ENCODE assay signal across 22 cellular contexts in the genomic region with DNA sequence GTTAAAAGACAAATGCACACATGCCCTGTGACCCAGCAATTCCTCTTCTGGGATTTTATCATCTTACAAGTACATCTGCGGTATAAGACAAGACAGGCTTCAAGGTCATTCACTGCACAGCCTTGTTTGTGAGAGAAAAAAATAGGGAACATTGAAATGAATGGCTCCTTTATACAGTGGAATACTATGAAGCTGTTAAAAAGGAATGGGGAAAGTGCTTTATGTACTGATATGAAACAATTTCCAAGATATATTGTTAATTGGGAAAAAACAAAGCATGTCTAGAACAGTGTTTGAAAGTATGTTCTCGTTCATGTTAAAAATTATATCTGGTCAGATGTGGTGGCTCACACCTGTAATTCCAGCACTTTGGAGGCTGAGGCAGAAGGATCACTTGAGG. TPM values are rescaled to one million over a fixed set of nuclear protein-coding genes. Genes with fewer than 3 reads are reported as not detected.
DNase-seq lines count a peak whose midpoint lies in the region; ATAC-seq, FAIRE-seq and TF ChIP-seq lines count a peak whose summit lies in the region.
"Had no signal": no experiment of that assay in that cellular context is flagged by ENCODE, and none has a peak within 500 bp of the region (broad histone marks: within the 10 kb centered on the region; RNA-seq: fewer than 3 reads in every experiment).

No MANE protein-coding gene starts in this region.

- TF ChIP-seq POLR2A in K562 (conservative IDR thresholded peaks at IDR 0.05): no peak
- no peak for TF ChIP-seq POLR2A in esophagus squamous epithelium (IDR thresholded peaks at IDR 0.05)

- H3K9me2 ChIP-seq in GM23338 (ENCODE audit: insufficient read depth): no peaks in the 10 kb centered on the region

- no peaks in the 10 kb centered on the region for H3K36me3 Mint-ChIP-seq in GM23338 (ENCODE audit: low read depth)
- H3K36me3 Mint-ChIP-seq in stimulated activated effector memory CD8-positive, alpha-beta T cell treated with anti-CD3 and anti-CD28 coated beads, Interleukin-12 subunit alpha, Interleukin-12 subunit beta, amount 100 ng/mL, for 72 hours: no peaks in the 10 kb centered on the region
- H3K36me3 Mint-ChIP-seq: CD8-positive, alpha-beta T cell had no signal

- peaks cover 17% of the 10 kb centered on the region for H3K27me3 Mint-ChIP-seq in GM23338 (ENCODE audit: insufficient read depth, low read depth, poor library complexity)

- intact Hi-C loops in cardiac septum (cut with DNase I) (no loop called here), Right ventricle myocardium superior (cut with DNase I) (no loop called here), K562 (cut with micrococcal nuclease) (no loop called here), esophagus squamous epithelium (cut with DNase I) (no loop called here)

- no peak overlapping the region for H3K27ac Mint-ChIP-seq in GM23338
- no peak overlapping the region for H3K27ac Mint-ChIP-seq in stimulated activated effector memory CD8-positive, alpha-beta T cell treated with anti-CD3 and anti-CD28 coated beads, Interleukin-12 subunit alpha, Interleukin-12 subunit beta, amount 100 ng/mL, for 72 hours
- H3K27ac Mint-ChIP-seq: B cell; CD4-positive, alpha-beta T cell; CD8-positive, alpha-beta T cell had no signal

- no TSS peak for BruUV-seq in K562 (replicated peaks; lab: Mats Ljungman, UMichigan)

- no peak for TF ChIP-seq CTCF in GM23338 (conservative IDR thresholded peaks at IDR 0.05; ENCODE audit: low read depth in 2 of 2)
- no peak for TF ChIP-seq CTCF in K562 (IDR thresholded peaks at IDR 0.05 in 2 of 3, conservative IDR thresholded peaks at IDR 0.05 in 1 of 3; ENCODE audit: insufficient read depth in 2 of 3, low read depth in 1 of 3, low read length in 3 of 3)
- no peak for TF ChIP-seq CTCF in esophagus squamous epithelium (IDR thresholded peaks at IDR 0.05)

- no peak for TF ChIP-seq RAD21 in K562 (CRISPR knock-in tag; conservative IDR thresholded peaks at IDR 0.05 in 1 of 2, IDR thresholded peaks at IDR 0.05 in 1 of 2)

- H3K36me3 ChIP-seq in GM23338 (ENCODE audit: insufficient read depth): no peaks in the 10 kb centered on the region
- H3K36me3 ChIP-seq in K562 (ENCODE audit: control insufficient read depth, insufficient read depth, low read length): no peaks in the 10 kb centered on the region
- no peaks in the 10 kb centered on the region for H3K36me3 ChIP-seq in esophagus squamous epithelium
- H3K36me3 ChIP-seq: BLaER1 treated with 17β-estradiol and CSF1 and Interleukin-3, amounts not matched to agents 10 nM and 100 nM had no signal

- no peak for ATAC-seq in Right ventricle myocardium superior (ENCODE audit: poor library complexity)
- no peak for ATAC-seq in GM23338
- ATAC-seq in K562: no peak
- no peak for ATAC-seq in stimulated activated effector memory CD8-positive, alpha-beta T cell treated with anti-CD3 and anti-CD28 coated beads, Interleukin-12 subunit alpha, Interleukin-12 subunit beta, amount 100 ng/mL, for 72 hours
- ATAC-seq: CD8-positive, alpha-beta T cell had no signal

- H3K4me1 Mint-ChIP-seq in GM23338: peaks cover 6% of the 10 kb centered on the region; the same call in 2 of the 3 replicates
- H3K4me1 Mint-ChIP-seq in stimulated activated effector memory CD8-positive, alpha-beta T cell treated with anti-CD3 and anti-CD28 coated beads, Interleukin-12 subunit alpha, Interleukin-12 subunit beta, amount 100 ng/mL, for 72 hours: peaks cover 16% of the 10 kb centered on the region

- no peaks in the 10 kb centered on the region for H3K9me3 ChIP-seq in K562 (replicated peaks; ENCODE audit: control insufficient read depth, insufficient read depth, low read depth, low read length)
- H3K9me3 ChIP-seq in esophagus squamous epithelium: no peaks in the 10 kb centered on the region
- H3K9me3 ChIP-seq: A549; BLaER1 treated with 17β-estradiol and CSF1 and Interleukin-3, amounts not matched to agents 10 nM and 100 nM; Caco-2 had no signal

- CTCF ChIA-PET in K562 (lab: Yijun Ruan, JAX; ENCODE audit: low intra/inter-chr PET ratio): no interaction called here

- no peak overlapping the region for H3K9ac ChIP-seq in K562 (ENCODE audit: insufficient read depth in 1 of 2, low read depth in 2 of 2, low read length in 2 of 2)
- H3K9ac ChIP-seq: BLaER1 treated with 17β-estradiol and CSF1 and Interleukin-3, amounts not matched to agents 10 nM and 100 nM had no signal

- H3K9me3 Mint-ChIP-seq in GM23338: peaks cover 51% of the 10 kb centered on the region
- H3K9me3 Mint-ChIP-seq in stimulated activated effector memory CD8-positive, alpha-beta T cell treated with anti-CD3 and anti-CD28 coated beads, Interleukin-12 subunit alpha, Interleukin-12 subunit beta, amount 100 ng/mL, for 72 hours: no peaks in the 10 kb centered on the region
- H3K9me3 Mint-ChIP-seq: CD4-positive, alpha-beta T cell; CD8-positive, alpha-beta T cell had no signal

- no peaks in the 10 kb centered on the region for H3K79me2 ChIP-seq in GM23338 (replicated peaks; ENCODE audit: insufficient read depth)
- H3K79me2 ChIP-seq in K562 (ENCODE audit: control insufficient read depth, insufficient read depth, low read length): no peaks in the 10 kb centered on the region

- H4K20me1 ChIP-seq in GM23338 (replicated peaks; ENCODE audit: insufficient read depth) (no peaks in the 10 kb centered on the region), K562 (replicated peaks; ENCODE audit: control insufficient read depth, insufficient read depth, low read length) (peaks cover 14% of the 10 kb centered on the region; the same call in 1 of the 2 replicates)
- H4K20me1 ChIP-seq: BLaER1 treated with 17β-estradiol and CSF1 and Interleukin-3, amounts not matched to agents 10 nM and 100 nM had no signal

- 3% methylated on average over 2 of the region's 2 CpGs for WGBS in K562 (ENCODE audit: insufficient coverage, low coverage, missing lambda C conversion rate)
- WGBS in esophagus squamous epithelium, 2 donors: 73 to 89% methylated on average over 2 of the region's 2 CpGs

- TF ChIP-seq EP300 in K562 (IDR thresholded peaks at IDR 0.05; ENCODE audit: low read length): no peak

- FAIRE-seq in K562 (lab: Jason Lieb, UNC): no peak
- FAIRE-seq: A549, D721Med, G401.6, GM12891 had no signal

- POLR2A ChIA-PET in K562 (lab: Yijun Ruan, JAX): interaction anchor here (0.5 to 0.6 kb wide), 2 partner anchors 9 to 260 kb away, joined by 3 to 4 read pairs; no protein-coding TSS in a partner anchor

- H3K27me3 ChIP-seq in GM23338 (ENCODE audit: insufficient read depth) (no peaks in the 10 kb centered on the region), K562 (ENCODE audit: control insufficient read depth in 2 of 2, insufficient read depth in 2 of 2, low read length in 2 of 2) (peaks cover 4 to 26% of the 10 kb centered on the region in 2 experiments; a peak in 3 of 5 replicates), esophagus squamous epithelium (peaks cover 0 to 37% (median 0%) of the 10 kb centered on the region in 4 donors)
- H3K27me3 ChIP-seq: BLaER1 treated with 17β-estradiol and CSF1 and Interleukin-3, amounts not matched to agents 10 nM and 100 nM had no signal

- peak overlapping the region; percentile 83; the same call in 1 of the 2 replicates for H2AFZ ChIP-seq in GM23338
- H2AFZ ChIP-seq in K562 (ENCODE audit: low read depth, low read length): no peak overlapping the region

- H3K4me1 ChIP-seq in GM23338 (ENCODE audit: insufficient read depth) (no peaks in the 10 kb centered on the region), K562 (replicated peaks in 1 of 2; ENCODE audit: control insufficient read depth in 2 of 2, insufficient read depth in 2 of 2, low read length in 2 of 2) (0 out of 5 replicates have a peak, but pooled peaks cover 0 to 4% of the 10 kb centered on the region in 2 experiments), esophagus squamous epithelium (no peaks in the 10 kb centered on the region)
- H3K4me1 ChIP-seq: A549, Caco-2 had no signal

- in situ Hi-C loops in K562 (cut with MboI): no loop called here

- H3K4me3 ChIP-seq in GM23338: no peak overlapping the region
- no peak overlapping the region for H3K4me3 ChIP-seq in K562
- H3K4me3 ChIP-seq in esophagus squamous epithelium: no peak overlapping the region
- H3K4me3 ChIP-seq: A549; BLaER1 treated with 17β-estradiol and CSF1 and Interleukin-3, amounts not matched to agents 10 nM and 100 nM had no signal

- no peaks in the 10 kb centered on the region for H3K9me1 ChIP-seq in K562 (ENCODE audit: control insufficient read depth, insufficient read depth, low read length)

- H3F3A ChIP-seq in GM23338 (replicated peaks; ENCODE audit: low read depth): no peaks in the 10 kb centered on the region

- DNase-seq in cardiac septum (ENCODE audit: low spot score) (peak; percentile 3), Right ventricle myocardium superior (no peak), GM23338 (ENCODE audit: low spot score) (no peak), K562 (ENCODE audit: extremely low read depth in 1 of 4, low spot score in 3 of 4) (no peak), esophagus squamous epithelium (lab: John Stamatoyannopoulos, UW) (no peak)
- no peak for DNase-seq in stimulated activated effector memory CD8-positive, alpha-beta T cell treated with anti-CD3 and anti-CD28 coated beads, Interleukin-12 subunit alpha, Interleukin-12 subunit beta, amount 100 ng/mL, for 72 hours (ENCODE audit: low spot score in 2 of 2)
- DNase-seq: AML-193; Caco-2; Calu3; CD4-positive, alpha-beta T cell; CD8-positive, alpha-beta T cell; DMS79 treated with DMSO at 0.1 percent for 48 hours; GF-D8 had no signal

- no peak overlapping the region for H3K4me3 Mint-ChIP-seq in GM23338
- no peak overlapping the region for H3K4me3 Mint-ChIP-seq in stimulated activated effector memory CD8-positive, alpha-beta T cell treated with anti-CD3 and anti-CD28 coated beads, Interleukin-12 subunit alpha, Interleukin-12 subunit beta, amount 100 ng/mL, for 72 hours
- H3K4me3 Mint-ChIP-seq: B cell; CD4-positive, alpha-beta T cell; CD8-positive, alpha-beta T cell had no signal

- H3K27ac ChIP-seq in GM23338 (ENCODE audit: low read depth): no peak overlapping the region
- H3K27ac ChIP-seq in K562 (ENCODE audit: extremely low read depth, low read depth, low read length): no peak overlapping the region
- H3K27ac ChIP-seq in esophagus squamous epithelium: no peak overlapping the region
- H3K27ac ChIP-seq: 22Rv1; A549; BLaER1 treated with 17β-estradiol and CSF1 and Interleukin-3, amounts not matched to agents 10 nM and 100 nM; C4-2B had no signal

- H3K4me2 ChIP-seq in GM23338 (no peak overlapping the region), K562 (ENCODE audit: insufficient read depth, low read length) (no peak overlapping the region)
- H3K4me2 ChIP-seq: A549; BLaER1 treated with 17β-estradiol and CSF1 and Interleukin-3, amounts not matched to agents 10 nM and 100 nM had no signal

RNA-seq across cellular contexts. Expression of gene PDRG1, which starts 25.4 kb away (rescaled TPM):
- total RNA-seq in cardiac septum: 7.9 TPM
- 11.1 TPM for total RNA-seq in Right ventricle myocardium superior
- 10.5 and 14.8 TPM in 2 replicates for total RNA-seq in GM23338 (2014; rRNA removed; shearing (Covaris generic))
- polyA plus RNA-seq in GM23338 (2016; fragmentation: Nextera tagmentation; extraction: Ambion mirVana): 27.8 and 28.4 TPM in 2 replicates
- 7.2 and 10.9 TPM in 2 replicates for total RNA-seq in K562 (2011; cell fraction: chromatin; rRNA removed; ENCODE audit: low replicate concordance)
- total RNA-seq in K562 (2011; cell fraction: nucleolus; rRNA removed): 8.9 and 9.8 TPM in 2 replicates
- total RNA-seq in K562 (2011; cell fraction: nucleoplasm; rRNA removed): 10.8 and 12.4 TPM in 2 replicates
- total RNA-seq in K562 (2014; rRNA removed): 19.9 and 22.2 TPM in 2 replicates
- total RNA-seq in K562 (2014; rRNA removed; fragmentation: Illumina TruSeq; extraction: Trizol): 11.6 and 12.6 TPM in 2 replicates
- 13.4 and 14.1 TPM in 2 replicates for total RNA-seq in K562 (2015; rRNA removed; fragmentation: Illumina TruSeq; extraction: Trizol)
- 25.2 and 26.1 TPM in 2 replicates for total RNA-seq in K562 (2021)
- 24.8 and 27.8 TPM in 2 replicates for polyA plus RNA-seq in K562 (2011; rRNA removed)
- polyA plus RNA-seq in K562 (2011; cell fraction: cytosol; rRNA removed): 23.2 and 23.9 TPM in 2 replicates
- 13.6 and 15.4 TPM in 2 replicates for polyA plus RNA-seq in K562 (2011; cell fraction: nucleus; rRNA removed)
- 20.8 and 24.1 TPM in 2 replicates for polyA plus RNA-seq in K562 (2012)
- 23.4 and 24.6 TPM in 2 replicates for polyA plus RNA-seq in K562 (2014; fragmentation: Illumina TruSeq; extraction: Trizol)
- polyA plus RNA-seq in K562 (2014; fragmentation: Nextera tagmentation; extraction: Ambion mirVana): 10 to 100 TPM; 38.5 to 58.6 TPM
- 31.6 and 32.2 TPM in 2 replicates for polyA plus RNA-seq in K562 (2014; rRNA removed)
- polyA minus RNA-seq in K562 (2011; rRNA and poly(A)+ RNA removed): 6.9 and 8.1 TPM in 2 replicates
- 6.5 TPM in 2 replicates for polyA minus RNA-seq in K562 (2011; cell fraction: cytosol; rRNA and poly(A)+ RNA removed)
- 4.8 and 5.6 TPM in 2 replicates for polyA minus RNA-seq in K562 (2011; cell fraction: nucleus; rRNA and poly(A)+ RNA removed)
- 10 to 100 TPM in 3 of 4 donors, 1 to 10 TPM in 1; 6.6 to 14.8 (median 11.1) TPM for total RNA-seq in esophagus squamous epithelium

RNA-seq across cellular contexts. Expression of gene XKR7, which starts 41.5 kb away (rescaled TPM):
- total RNA-seq in cardiac septum (not detected), Right ventricle myocardium superior (not detected), K562 (2014; rRNA removed) (not detected in 2 replicates), K562 (2014; rRNA removed; fragmentation: Illumina TruSeq; extraction: Trizol) (not detected in 2 replicates), K562 (2015; rRNA removed; fragmentation: Illumina TruSeq; extraction: Trizol) (not detected in 2 replicates), K562 (2021) (0.02 TPM in 1 of 2 replicates, not detected in the other), esophagus squamous epithelium (not detected)
- 3.0 and 3.9 TPM in 2 replicates for total RNA-seq in GM23338 (2014; rRNA removed; shearing (Covaris generic))
- polyA plus RNA-seq in GM23338 (2016; fragmentation: Nextera tagmentation; extraction: Ambion mirVana) (0.61 and 0.64 TPM in 2 replicates), K562 (2011; rRNA removed) (not detected in 2 replicates), K562 (2014; fragmentation: Illumina TruSeq; extraction: Trizol) (not detected in 2 replicates), K562 (2014; fragmentation: Nextera tagmentation; extraction: Ambion mirVana) (not detected), K562 (2014; rRNA removed) (not detected in 2 replicates)
- total RNA-seq in K562 (2011; cell fraction: chromatin; rRNA removed; ENCODE audit: low replicate concordance): not detected in 2 replicates
- not detected in 2 replicates for total RNA-seq in K562 (2011; cell fraction: nucleolus; rRNA removed)
- not detected in 2 replicates for total RNA-seq in K562 (2011; cell fraction: nucleoplasm; rRNA removed)
- polyA plus RNA-seq in K562 (2011; cell fraction: cytosol; rRNA removed): under 0.01 TPM in 1 of 2 replicates, not detected in the other
- not detected in 2 replicates for polyA plus RNA-seq in K562 (2011; cell fraction: nucleus; rRNA removed)
- polyA plus RNA-seq in K562 (2012): not detected in 2 replicates
- polyA minus RNA-seq in K562 (2011; rRNA and poly(A)+ RNA removed): not detected in 2 replicates
- polyA minus RNA-seq in K562 (2011; cell fraction: cytosol; rRNA and poly(A)+ RNA removed): not detected in 2 replicates
- not detected in 2 replicates for polyA minus RNA-seq in K562 (2011; cell fraction: nucleus; rRNA and poly(A)+ RNA removed)
- total RNA-seq: A172; Caco-2; Calu3; CD4-positive, alpha-beta T cell; CD8-positive, alpha-beta T cell had no signal

RNA-seq across cellular contexts. Expression of gene TTLL9, which starts 56.1 kb away (rescaled TPM):
- total RNA-seq in cardiac septum (not detected), Right ventricle myocardium superior (not detected), K562 (2014; rRNA removed) (not detected in 2 replicates), K562 (2014; rRNA removed; fragmentation: Illumina TruSeq; extraction: Trizol) (not detected in 2 replicates), K562 (2015; rRNA removed; fragmentation: Illumina TruSeq; extraction: Trizol) (not detected in 2 replicates), K562 (2021) (not detected in 2 replicates), esophagus squamous epithelium (under 1 TPM in 2 of 4 donors, not detected in 2; 0.09 to 0.38 TPM)
- 0.39 TPM in 1 of 2 replicates, not detected in the other for total RNA-seq in GM23338 (2014; rRNA removed; shearing (Covaris generic))
- polyA plus RNA-seq in GM23338 (2016; fragmentation: Nextera tagmentation; extraction: Ambion mirVana) (not detected in 2 replicates), K562 (2011; rRNA removed) (not detected in 2 replicates), K562 (2014; fragmentation: Illumina TruSeq; extraction: Trizol) (not detected in 2 replicates), K562 (2014; fragmentation: Nextera tagmentation; extraction: Ambion mirVana) (under 1 TPM in 1 of 2 experiments, not detected in 1; 0.06 TPM), K562 (2014; rRNA removed) (0.07 TPM in 1 of 2 replicates, not detected in the other)
- not detected in 2 replicates for total RNA-seq in K562 (2011; cell fraction: chromatin; rRNA removed; ENCODE audit: low replicate concordance)
- not detected in 2 replicates for total RNA-seq in K562 (2011; cell fraction: nucleolus; rRNA removed)
- total RNA-seq in K562 (2011; cell fraction: nucleoplasm; rRNA removed): not detected in 2 replicates
- polyA plus RNA-seq in K562 (2011; cell fraction: cytosol; rRNA removed): not detected in 2 replicates
- polyA plus RNA-seq in K562 (2011; cell fraction: nucleus; rRNA removed): not detected in 2 replicates
- polyA plus RNA-seq in K562 (2012): not detected in 2 replicates
- polyA minus RNA-seq in K562 (2011; rRNA and poly(A)+ RNA removed): not detected in 2 replicates
- polyA minus RNA-seq in K562 (2011; cell fraction: cytosol; rRNA and poly(A)+ RNA removed): not detected in 2 replicates
- polyA minus RNA-seq in K562 (2011; cell fraction: nucleus; rRNA and poly(A)+ RNA removed): not detected in 2 replicates
- total RNA-seq: Caco-2; Calu3; CD4-positive, alpha-beta T cell; CD8-positive, alpha-beta T cell had no signal

RNA-seq across cellular contexts. Expression of gene DUSP15, which starts 56.2 kb away (rescaled TPM):
- 3.4 TPM for total RNA-seq in cardiac septum
- total RNA-seq in Right ventricle myocardium superior: 2.5 TPM
- total RNA-seq in GM23338 (2014; rRNA removed; shearing (Covaris generic)): 2.8 and 5.9 TPM in 2 replicates
- polyA plus RNA-seq in GM23338 (2016; fragmentation: Nextera tagmentation; extraction: Ambion mirVana): 0.61 and 0.99 TPM in 2 replicates
- 0.53 TPM in 1 of 2 replicates, not detected in the other for total RNA-seq in K562 (2011; cell fraction: chromatin; rRNA removed; ENCODE audit: low replicate concordance)
- 0.33 and 0.39 TPM in 2 replicates for total RNA-seq in K562 (2011; cell fraction: nucleolus; rRNA removed)
- 0.29 and 0.84 TPM in 2 replicates for total RNA-seq in K562 (2011; cell fraction: nucleoplasm; rRNA removed)
- not detected in 2 replicates for total RNA-seq in K562 (2014; rRNA removed)
- total RNA-seq in K562 (2014; rRNA removed; fragmentation: Illumina TruSeq; extraction: Trizol): not detected in 2 replicates
- not detected in 2 replicates for total RNA-seq in K562 (2015; rRNA removed; fragmentation: Illumina TruSeq; extraction: Trizol)
- total RNA-seq in K562 (2021): not detected in 2 replicates
- polyA plus RNA-seq in K562 (2011; rRNA removed): not detected in 2 replicates
- polyA plus RNA-seq in K562 (2011; cell fraction: cytosol; rRNA removed): 0.09 and 0.16 TPM in 2 replicates
- 0.15 and 0.28 TPM in 2 replicates for polyA plus RNA-seq in K562 (2011; cell fraction: nucleus; rRNA removed)
- 0.22 TPM in 1 of 2 replicates, not detected in the other for polyA plus RNA-seq in K562 (2012)
- polyA plus RNA-seq in K562 (2014; fragmentation: Illumina TruSeq; extraction: Trizol): not detected in 2 replicates
- not detected for polyA plus RNA-seq in K562 (2014; fragmentation: Nextera tagmentation; extraction: Ambion mirVana)
- 0.34 and 0.66 TPM in 2 replicates for polyA plus RNA-seq in K562 (2014; rRNA removed)
- not detected in 2 replicates for polyA minus RNA-seq in K562 (2011; rRNA and poly(A)+ RNA removed)
- polyA minus RNA-seq in K562 (2011; cell fraction: cytosol; rRNA and poly(A)+ RNA removed): not detected in 2 replicates
- polyA minus RNA-seq in K562 (2011; cell fraction: nucleus; rRNA and poly(A)+ RNA removed): not detected in 2 replicates
- under 1 TPM; 0.32 to 0.44 (median 0.38) TPM for total RNA-seq in esophagus squamous epithelium
- total RNA-seq: Calu3; CD4-positive, alpha-beta T cell; CD8-positive, alpha-beta T cell had no signal
